In genomic region chr15:43330780-43331086, GRCh38 we compare ENCODE assay signal across 1 cellular context.
TF ChIP-seq lines count a peak whose summit lies in the region.

No MANE protein-coding gene starts in this region.

TF ChIP-seq in HCT116, 20 proteins besides CTCF, POLR2A, EP300 and RAD21 (continued from another document):
- TF ChIP-seq REST (IDR thresholded peaks at IDR 0.05; ENCODE audit: low read depth) (no peak), YY1 (IDR thresholded peaks at IDR 0.05; ENCODE audit: extremely low read depth, insufficient replicate concordance, low read depth, low read length) (no peak), EGR1 (IDR thresholded peaks at IDR 0.05; ENCODE audit: low read depth) (no peak), JUND (IDR thresholded peaks at IDR 0.05) (no peak), ATF3 (IDR thresholded peaks at IDR 0.05) (no peak), ELF1 (IDR thresholded peaks at IDR 0.05; ENCODE audit: borderline replicate concordance, low read depth) (no peak)
TF ChIP-seq in HCT116: peak in this region for 0.
